Comparison of ENCODE assay signal across 8 cellular contexts in genomic region chr1:117067528-117068370, GRCh38. TPM values are rescaled to one million over a fixed set of nuclear protein-coding genes. Genes with fewer than 3 reads are reported as not detected.
A peak's percentile ranks its signal among the peaks of the same experiment; 100 is the strongest.
DNase-seq lines count a peak whose midpoint lies in the region; ATAC-seq and TF ChIP-seq lines count a peak whose summit lies in the region.

No MANE protein-coding gene starts in this region.

- no peaks in the 10 kb centered on the region for H3K9me3 Mint-ChIP-seq in activated T-helper 1 cell treated with anti-CD3 and anti-CD28 coated beads, Interleukin-12 subunit alpha, Interleukin-12 subunit beta, Interleukin-2, Interleukin-4 antibody, amounts not matched to agents 30 ng/mL and 10 ng/mL and 1 ng/mL, durations not matched to agents 14 hours and 24 hours and 36 hours

- H3K4me3 Mint-ChIP-seq in activated T-helper 1 cell treated with anti-CD3 and anti-CD28 coated beads, Interleukin-12 subunit alpha, Interleukin-12 subunit beta, Interleukin-2, Interleukin-4 antibody, amounts not matched to agents 30 ng/mL and 10 ng/mL and 1 ng/mL, durations not matched to agents 14 hours and 24 hours and 36 hours, result no peak overlapping the region

- no peak for DNase-seq in AG09319 (ENCODE audit: extremely low read depth, low read depth)
- peak; percentile 37 for DNase-seq in NCI-H446 treated with DMSO at 0.1 percent for 48 hours (lab: John Stamatoyannopoulos, UW)
- DNase-seq in activated T-helper 1 cell treated with anti-CD3 and anti-CD28 coated beads, Interleukin-12 subunit alpha, Interleukin-12 subunit beta, Interleukin-2, Interleukin-4 antibody, amounts not matched to agents 30 ng/mL and 10 ng/mL and 1 ng/mL, durations not matched to agents 14 hours and 24 hours and 36 hours (ENCODE audit: low spot score), result peak; percentile 15
- DNase-seq in foreskin melanocyte, result peak; percentile 32
- peak; percentile 32 for DNase-seq in occipital lobe (lab: John Stamatoyannopoulos, UW)

- TF ChIP-seq CTCF in AG09319 (IDR thresholded peaks at IDR 0.05; ENCODE audit: low read depth, low read length), result peak; percentile 88
- peak; percentile 73 for TF ChIP-seq CTCF in GM12873 (IDR thresholded peaks at IDR 0.05; ENCODE audit: insufficient read depth, low read depth, low read length, missing control alignments)

- peak; percentile 69 for ATAC-seq in HG02884 (IDR thresholded peaks at IDR 0.05; ENCODE audit: unreplicated experiment)
- ATAC-seq in GM21367 (IDR thresholded peaks at IDR 0.05; ENCODE audit: unreplicated experiment), result no peak

- H3K36me3 Mint-ChIP-seq in activated T-helper 1 cell treated with anti-CD3 and anti-CD28 coated beads, Interleukin-12 subunit alpha, Interleukin-12 subunit beta, Interleukin-2, Interleukin-4 antibody, amounts not matched to agents 30 ng/mL and 10 ng/mL and 1 ng/mL, durations not matched to agents 14 hours and 24 hours and 36 hours (ENCODE audit: low read depth), result peaks cover 48% of the 10 kb centered on the region

- peaks cover 57% of the 10 kb centered on the region for H3K4me1 Mint-ChIP-seq in activated T-helper 1 cell treated with anti-CD3 and anti-CD28 coated beads, Interleukin-12 subunit alpha, Interleukin-12 subunit beta, Interleukin-2, Interleukin-4 antibody, amounts not matched to agents 30 ng/mL and 10 ng/mL and 1 ng/mL, durations not matched to agents 14 hours and 24 hours and 36 hours (ENCODE audit: low read depth)

- peaks cover 2% of the 10 kb centered on the region for H3K27me3 Mint-ChIP-seq in activated T-helper 1 cell treated with anti-CD3 and anti-CD28 coated beads, Interleukin-12 subunit alpha, Interleukin-12 subunit beta, Interleukin-2, Interleukin-4 antibody, amounts not matched to agents 30 ng/mL and 10 ng/mL and 1 ng/mL, durations not matched to agents 14 hours and 24 hours and 36 hours (ENCODE audit: insufficient read depth)

- H3K27ac Mint-ChIP-seq in activated T-helper 1 cell treated with anti-CD3 and anti-CD28 coated beads, Interleukin-12 subunit alpha, Interleukin-12 subunit beta, Interleukin-2, Interleukin-4 antibody, amounts not matched to agents 30 ng/mL and 10 ng/mL and 1 ng/mL, durations not matched to agents 14 hours and 24 hours and 36 hours, result no peak overlapping the region

- intact Hi-C loops in activated T-helper 1 cell treated with anti-CD3 and anti-CD28 coated beads, Interleukin-12 subunit alpha, Interleukin-12 subunit beta, Interleukin-2, Interleukin-4 antibody, amounts not matched to agents 30 ng/mL and 10 ng/mL and 1 ng/mL, durations not matched to agents 14 hours and 24 hours and 36 hours (cut with micrococcal nuclease), result loop anchor here (1.0 to 10.0 kb wide), 3 partner anchors 27 to 467 kb away; no protein-coding TSS in a partner anchor

RNA-seq across cellular contexts. Expression of gene TTF2, which starts 7.6 kb away (rescaled TPM):
- 103 and 114 TPM in 2 replicates for total RNA-seq in activated T-helper 1 cell treated with anti-CD3 and anti-CD28 coated beads, Interleukin-12 subunit alpha, Interleukin-12 subunit beta, Interleukin-2, Interleukin-4 antibody, amounts not matched to agents 30 ng/mL and 10 ng/mL and 1 ng/mL, durations not matched to agents 14 hours and 24 hours and 36 hours
- total RNA-seq in occipital lobe, result 3.0 TPM

RNA-seq across cellular contexts. Expression of gene TRIM45, which starts 53.8 kb away (rescaled TPM):
- 1.1 and 1.3 TPM in 2 replicates for total RNA-seq in activated T-helper 1 cell treated with anti-CD3 and anti-CD28 coated beads, Interleukin-12 subunit alpha, Interleukin-12 subunit beta, Interleukin-2, Interleukin-4 antibody, amounts not matched to agents 30 ng/mL and 10 ng/mL and 1 ng/mL, durations not matched to agents 14 hours and 24 hours and 36 hours
- total RNA-seq in occipital lobe, result 5.0 TPM

Comparison
In these comparisons a context has a peak if more than half of its experiments do, and no peak if none do; other contexts are left out.
1. RNA of gene TTF2, which starts 7.6 kb away (total RNA-seq): 103 to 114 TPM in activated T-helper 1 cell treated with anti-CD3 and anti-CD28 coated beads, Interleukin-12 subunit alpha, Interleukin-12 subunit beta, Interleukin-2, Interleukin-4 antibody, amounts not matched to agents 30 ng/mL and 10 ng/mL and 1 ng/mL, durations not matched to agents 14 hours and 24 hours and 36 hours; 3.0 TPM in occipital lobe (single experiment); every median in the first group is over 10 times any median in the second.